17 cellular contexts compared by ENCODE assay signal in the genomic region with DNA sequence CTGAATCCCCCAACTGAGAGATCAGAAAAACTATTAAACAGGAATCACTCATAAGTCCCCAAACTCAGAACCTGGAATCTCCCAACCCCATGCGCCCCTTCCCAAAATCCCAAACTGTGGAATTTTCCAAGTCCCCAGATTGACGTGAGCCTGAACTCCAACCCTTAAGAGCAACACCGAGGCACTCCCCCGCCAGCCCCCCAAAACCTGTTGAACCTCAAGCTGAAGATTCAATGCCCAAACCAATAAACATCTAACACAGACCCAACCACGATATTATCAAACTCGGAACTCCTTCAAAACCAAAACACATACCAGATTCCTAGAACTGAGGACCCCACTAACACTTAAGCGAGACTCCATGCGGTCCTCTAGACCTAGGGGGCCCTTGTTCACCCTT. TPM values are rescaled to one million over a fixed set of nuclear protein-coding genes. Genes with fewer than 3 reads are reported as not detected.
DNase-seq lines count a peak whose midpoint lies in the region; ATAC-seq and TF ChIP-seq lines count a peak whose summit lies in the region.
"Had no signal": no experiment of that assay in that cellular context is flagged by ENCODE, and none has a peak within 500 bp of the region (broad histone marks: within the 10 kb centered on the region; RNA-seq: fewer than 3 reads in every experiment).

No MANE protein-coding gene starts in this region.

- no peak for TF ChIP-seq EP300 in SK-N-SH (IDR thresholded peaks at IDR 0.05; ENCODE audit: borderline replicate concordance in 1 of 2, low read depth in 1 of 2, low read length in 1 of 2)

- POLR2A ChIA-PET in SK-N-SH (lab: Yijun Ruan, JAX), result no interaction called here

- no peak for TF ChIP-seq RAD21 in SK-N-SH (IDR thresholded peaks at IDR 0.05; ENCODE audit: low read length)

- H3K79me2 ChIP-seq in SK-N-SH (ENCODE audit: insufficient read depth), result no peaks in the 10 kb centered on the region

- no peak for ATAC-seq in SK-N-SH treated with all-trans-retinoic acid at 6 μM for 48 hours
- no peak for ATAC-seq in HG02938 (IDR thresholded peaks at IDR 0.05; ENCODE audit: unreplicated experiment)

- 92% methylated on average over 8 of the region's 8 CpGs for WGBS in SK-N-SH (ENCODE audit: low lambda C conversion rate)
- 75 to 89% (median 82%) methylated on average over 8 of the region's 8 CpGs for WGBS in spleen, 5 donors

- H3K27ac ChIP-seq in SK-N-SH (ENCODE audit: low read depth in 2 of 2, low read length in 1 of 2), result no peak overlapping the region
- H3K27ac ChIP-seq in spleen, result peak overlapping the region in 7 of 8 donors; percentile 77 to 85 (median 81)

- DNase-seq in SK-N-SH, result no peak
- DNase-seq in NT2/D1 (ENCODE audit: low read depth, low spot score), result no peak
- DNase-seq in spleen, result no peak
- DNase-seq in NOMO-1 treated with DMSO at 0.1 percent for 48 hours (lab: John Stamatoyannopoulos, UW; ENCODE audit: unreplicated experiment), result no peak
- DNase-seq in NCI-H1930 (lab: John Stamatoyannopoulos, UW), result no peak
- DNase-seq: COR-L47, KG1, NCI-H526 treated with DMSO at 0.1 percent for 48 hours had no signal

- no peaks in the 10 kb centered on the region for H4K20me1 ChIP-seq in SK-N-SH (ENCODE audit: insufficient read depth)

- H3K4me3 ChIP-seq in SK-N-SH (ENCODE audit: low read depth in 2 of 2, low read length in 1 of 2) (no peak overlapping the region), NT2/D1 (ENCODE audit: insufficient read length, low read depth) (no peak overlapping the region), iPS-15b (ENCODE audit: low read depth, low read length) (peak overlapping the region; percentile 55), spleen (no peak overlapping the region)
- H3K4me3 ChIP-seq: mucosa of descending colon had no signal

- H3F3A ChIP-seq in SK-N-SH (replicated peaks; ENCODE audit: insufficient read depth), result no peaks in the 10 kb centered on the region

- CTCF ChIA-PET in SK-N-SH (lab: Yijun Ruan, JAX), result interaction anchor here (0.7 to 1.2 kb wide), 2 partner anchors 34 to 70 kb away, joined by 3 read pairs; no protein-coding TSS in a partner anchor

- H3K9me3 ChIP-seq in SK-N-SH, result no peaks in the 10 kb centered on the region
- no peaks in the 10 kb centered on the region for H3K9me3 ChIP-seq in NT2/D1 (ENCODE audit: insufficient read depth, low read length)
- no peaks in the 10 kb centered on the region for H3K9me3 ChIP-seq in iPS-15b (ENCODE audit: control insufficient read depth, insufficient read depth, low read length)
- H3K9me3 ChIP-seq in spleen, result peaks cover 0 to 7% (median 0%) of the 10 kb centered on the region in 8 donors
- H3K9me3 ChIP-seq: mucosa of descending colon had no signal

- intact Hi-C loops in spleen (cut with DNase I; ENCODE audit: low total_unique reads), result no loop called here

- H3K4me1 ChIP-seq in SK-N-SH (ENCODE audit: control insufficient read depth in 1 of 2, insufficient read depth in 2 of 2, low read depth in 1 of 2, low read length in 1 of 2), result no peaks in the 10 kb centered on the region; a peak in 1 of 4 replicates
- H3K4me1 ChIP-seq in NT2/D1 (ENCODE audit: insufficient read depth, insufficient read length), result peaks cover 8% of the 10 kb centered on the region
- peaks cover 7% of the 10 kb centered on the region for H3K4me1 ChIP-seq in iPS-15b (ENCODE audit: control insufficient read depth, insufficient read depth, low read length)
- H3K4me1 ChIP-seq in spleen, result peaks cover 0 to 77% (median 31%) of the 10 kb centered on the region in 6 donors

- H3K9me2 ChIP-seq in SK-N-SH, result no peaks in the 10 kb centered on the region

- TF ChIP-seq POLR2A in spleen (IDR thresholded peaks at IDR 0.05), result no peak

- H2AFZ ChIP-seq in SK-N-SH (ENCODE audit: low read depth), result peak overlapping the region; percentile 80; the same call in 1 of the 2 replicates

- H3K27me3 ChIP-seq in SK-N-SH (ENCODE audit: insufficient read depth), result no peaks in the 10 kb centered on the region
- no peaks in the 10 kb centered on the region for H3K27me3 ChIP-seq in NT2/D1 (ENCODE audit: insufficient read depth, insufficient read length)
- H3K27me3 ChIP-seq in iPS-15b (ENCODE audit: control insufficient read depth, insufficient read depth, low read length), result no peaks in the 10 kb centered on the region
- H3K27me3 ChIP-seq in spleen (replicated peaks in 1 of 7), result peaks cover 0 to 34% (median 0%) of the 10 kb centered on the region in 7 donors

- H3K36me3 ChIP-seq in SK-N-SH (replicated peaks in 1 of 2; ENCODE audit: control insufficient read depth in 1 of 2, insufficient read depth in 2 of 2, low read length in 1 of 2) (no peaks in the 10 kb centered on the region), NT2/D1 (ENCODE audit: insufficient read depth, insufficient read length, low read length) (peaks cover 8% of the 10 kb centered on the region), iPS-15b (ENCODE audit: control insufficient read depth, insufficient read depth, low read length) (peaks cover 15% of the 10 kb centered on the region), spleen (peaks cover 0 to 18% (median 0%) of the 10 kb centered on the region in 6 donors)

- TF ChIP-seq CTCF in SK-N-SH (IDR thresholded peaks at IDR 0.05) (no peak), spleen (IDR thresholded peaks at IDR 0.05 in 8 of 11, conservative IDR thresholded peaks at IDR 0.05 in 3 of 11) (no peak)

- no peak overlapping the region for H3K9ac ChIP-seq in SK-N-SH
- peak overlapping the region; percentile 32 for H3K9ac ChIP-seq in NT2/D1 (ENCODE audit: insufficient read length, low read depth)
- no peak overlapping the region for H3K9ac ChIP-seq in iPS-15b (ENCODE audit: low read depth, low read length)

- H3K4me2 ChIP-seq in SK-N-SH, result no peak overlapping the region

TF ChIP-seq in SK-N-SH, 30 proteins besides CTCF, POLR2A, EP300 and RAD21 (continues in another document):
- no peak for TF ChIP-seq POLR2AphosphoS5 (IDR thresholded peaks at IDR 0.05; ENCODE audit: low read depth, low read length)
- TF ChIP-seq TCF12 (IDR thresholded peaks at IDR 0.05), result no peak
- no peak for TF ChIP-seq RFX5 (IDR thresholded peaks at IDR 0.05; ENCODE audit: low read length)
- TF ChIP-seq MEF2A (IDR thresholded peaks at IDR 0.05; ENCODE audit: borderline replicate concordance, low read depth), result no peak
- no peak for TF ChIP-seq GATA2 (CRISPR knock-in tag; IDR thresholded peaks at IDR 0.05)
- TF ChIP-seq RXRA (IDR thresholded peaks at IDR 0.05; ENCODE audit: borderline replicate concordance, low read depth), result no peak
- TF ChIP-seq SMC3 (IDR thresholded peaks at IDR 0.05; ENCODE audit: low read depth, low read length), result no peak

TF ChIP-seq in SK-N-SH treated with all-trans-retinoic acid at 6 μM for 48 hours, 23 proteins besides CTCF, POLR2A, EP300 and RAD21 (continues in another document):
- TF ChIP-seq RARB (CRISPR knock-in tag; IDR thresholded peaks at IDR 0.05), result no peak
- TF ChIP-seq, protein P1, sequence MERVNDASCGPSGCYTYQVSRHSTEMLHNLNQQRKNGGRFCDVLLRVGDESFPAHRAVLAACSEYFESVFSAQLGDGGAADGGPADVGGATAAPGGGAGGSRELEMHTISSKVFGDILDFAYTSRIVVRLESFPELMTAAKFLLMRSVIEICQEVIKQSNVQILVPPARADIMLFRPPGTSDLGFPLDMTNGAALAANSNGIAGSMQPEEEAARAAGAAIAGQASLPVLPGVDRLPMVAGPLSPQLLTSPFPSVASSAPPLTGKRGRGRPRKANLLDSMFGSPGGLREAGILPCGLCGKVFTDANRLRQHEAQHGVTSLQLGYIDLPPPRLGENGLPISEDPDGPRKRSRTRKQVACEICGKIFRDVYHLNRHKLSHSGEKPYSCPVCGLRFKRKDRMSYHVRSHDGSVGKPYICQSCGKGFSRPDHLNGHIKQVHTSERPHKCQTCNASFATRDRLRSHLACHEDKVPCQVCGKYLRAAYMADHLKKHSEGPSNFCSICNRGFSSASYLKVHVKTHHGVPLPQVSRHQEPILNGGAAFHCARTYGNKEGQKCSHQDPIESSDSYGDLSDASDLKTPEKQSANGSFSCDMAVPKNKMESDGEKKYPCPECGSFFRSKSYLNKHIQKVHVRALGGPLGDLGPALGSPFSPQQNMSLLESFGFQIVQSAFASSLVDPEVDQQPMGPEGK (CRISPR knock-in tag; IDR thresholded peaks at IDR 0.05; ENCODE audit: borderline replicate concordance), result no peak
- TF ChIP-seq, protein P2, sequence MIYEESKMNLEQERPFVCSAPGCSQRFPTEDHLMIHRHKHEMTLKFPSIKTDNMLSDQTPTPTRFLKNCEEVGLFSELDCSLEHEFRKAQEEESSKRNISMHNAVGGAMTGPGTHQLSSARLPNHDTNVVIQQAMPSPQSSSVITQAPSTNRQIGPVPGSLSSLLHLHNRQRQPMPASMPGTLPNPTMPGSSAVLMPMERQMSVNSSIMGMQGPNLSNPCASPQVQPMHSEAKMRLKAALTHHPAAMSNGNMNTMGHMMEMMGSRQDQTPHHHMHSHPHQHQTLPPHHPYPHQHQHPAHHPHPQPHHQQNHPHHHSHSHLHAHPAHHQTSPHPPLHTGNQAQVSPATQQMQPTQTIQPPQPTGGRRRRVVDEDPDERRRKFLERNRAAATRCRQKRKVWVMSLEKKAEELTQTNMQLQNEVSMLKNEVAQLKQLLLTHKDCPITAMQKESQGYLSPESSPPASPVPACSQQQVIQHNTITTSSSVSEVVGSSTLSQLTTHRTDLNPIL (CRISPR knock-in tag; IDR thresholded peaks at IDR 0.05; ENCODE audit: low read depth), result no peak

RNA-seq across cellular contexts. Expression of a gene that starts 0.6 kb away (rescaled TPM):
- polyA plus RNA-seq in SK-N-SH (2012; rRNA removed) (0.03 TPM in 2 replicates), spleen (1 to 10 TPM in 1 of 3 donors, under 1 TPM in 2; 0.26 to 1.0 (median 0.50) TPM)
- polyA plus RNA-seq in SK-N-SH (2012; cell fraction: cytosol; rRNA removed), result 0.01 TPM in 1 of 2 replicates, not detected in the other
- 0.07 TPM in 1 of 2 replicates, not detected in the other for polyA plus RNA-seq in SK-N-SH (2012; cell fraction: nucleus; rRNA removed)
- total RNA-seq in spleen, result 1 to 10 TPM in 5 of 7 donors, under 1 TPM in 1, not detected in 1; 0.84 to 5.3 (median 1.8) TPM
- total RNA-seq: A172; activated CD8-positive, alpha-beta memory T cell treated with anti-CD3 and anti-CD28 coated beads for 36 hours; activated naive CD4-positive, alpha-beta T cell treated with anti-CD3 and anti-CD28 coated beads, Interleukin-2, amount 50 U/mL, for 72 hours; mucosa of descending colon had no signal

RNA-seq across cellular contexts. Expression of a gene that starts 5.7 kb away (rescaled TPM):
- 0.36 and 0.41 TPM in 2 replicates for polyA plus RNA-seq in SK-N-SH (2012; rRNA removed)
- 0.24 TPM in 2 replicates for polyA plus RNA-seq in SK-N-SH (2012; cell fraction: cytosol; rRNA removed)
- 0.42 and 0.55 TPM in 2 replicates for polyA plus RNA-seq in SK-N-SH (2012; cell fraction: nucleus; rRNA removed)
- 10 to 100 TPM; 30.3 to 78.1 (median 39.8) TPM for total RNA-seq in spleen
- polyA plus RNA-seq in spleen, result 10 to 100 TPM; 15.1 to 62.8 (median 42.1) TPM

RNA-seq across cellular contexts. Expression of a gene that starts 6.3 kb away (rescaled TPM):
- polyA plus RNA-seq in SK-N-SH (2012; rRNA removed) (0.03 and 0.08 TPM in 2 replicates), spleen (1 to 10 TPM; 1.0 to 6.5 (median 2.7) TPM)
- 0.07 and 0.12 TPM in 2 replicates for polyA plus RNA-seq in SK-N-SH (2012; cell fraction: cytosol; rRNA removed)
- polyA plus RNA-seq in SK-N-SH (2012; cell fraction: nucleus; rRNA removed), result 0.04 and 0.07 TPM in 2 replicates
- 10 to 100 TPM in 4 of 7 donors, 1 to 10 TPM in 3; 5.6 to 22.9 (median 10.0) TPM for total RNA-seq in spleen

RNA-seq across cellular contexts. Expression of a gene that starts 9.2 kb away (rescaled TPM):
- not detected in 2 replicates for polyA plus RNA-seq in SK-N-SH (2012; rRNA removed)
- not detected in 2 replicates for polyA plus RNA-seq in SK-N-SH (2012; cell fraction: cytosol; rRNA removed)
- polyA plus RNA-seq in SK-N-SH (2012; cell fraction: nucleus; rRNA removed), result not detected in 2 replicates
- not detected for total RNA-seq in spleen
- polyA plus RNA-seq in spleen, result not detected
- total RNA-seq: A172; activated CD8-positive, alpha-beta memory T cell treated with anti-CD3 and anti-CD28 coated beads for 36 hours; activated naive CD4-positive, alpha-beta T cell treated with anti-CD3 and anti-CD28 coated beads, Interleukin-2, amount 50 U/mL, for 72 hours; mucosa of descending colon; progenitor cell of endocrine pancreas had no signal
- polyA plus RNA-seq: esophagus had no signal

RNA-seq across cellular contexts. Expression of a gene that starts 26.6 kb away (rescaled TPM):
- polyA plus RNA-seq in SK-N-SH (2012; rRNA removed), result 0.70 and 1.1 TPM in 2 replicates
- 0.33 and 0.63 TPM in 2 replicates for polyA plus RNA-seq in SK-N-SH (2012; cell fraction: cytosol; rRNA removed)
- 3.2 and 3.4 TPM in 2 replicates for polyA plus RNA-seq in SK-N-SH (2012; cell fraction: nucleus; rRNA removed)
- total RNA-seq in spleen, result 10 to 100 TPM in 1 of 7 donors, 1 to 10 TPM in 6; 3.1 to 10.3 (median 4.0) TPM
- 10 to 100 TPM in 1 of 3 donors, 1 to 10 TPM in 1, under 1 TPM in 1; 0.93 to 10.7 (median 3.6) TPM for polyA plus RNA-seq in spleen

Comparison
In these comparisons a context has a peak if more than half of its experiments do, and no peak if none do; other contexts are left out.
1. H3K27ac ChIP-seq: peak in spleen (7 of 8); none in SK-N-SH (0 of 2).
2. RNA of a gene that starts 5.7 kb away (polyA plus RNA-seq): 15.1 to 62.8 TPM in spleen; 0.24 to 0.55 TPM in SK-N-SH; every median in the first group is over 10 times any median in the second.